1 cellular context compared by ENCODE assay signal in the genomic region with DNA sequence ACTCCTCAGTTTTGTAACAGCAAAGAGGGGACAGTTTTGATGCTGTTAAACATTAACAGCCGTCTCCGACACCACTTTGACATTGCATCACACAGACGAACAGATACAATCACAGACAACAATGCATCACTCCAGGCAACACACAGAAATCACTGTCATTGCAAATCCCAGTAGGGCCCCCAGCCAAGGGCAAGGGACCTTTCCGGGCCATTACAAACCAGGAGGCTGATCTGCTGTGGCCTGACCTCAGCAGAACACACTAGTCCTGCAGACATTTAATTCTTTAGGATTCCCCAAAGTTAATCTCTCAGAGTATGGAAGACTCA.
TF ChIP-seq lines count a peak whose summit lies in the region.

No MANE protein-coding gene starts in this region.

TF ChIP-seq in HepG2, 621 proteins besides CTCF, POLR2A, EP300 and RAD21 (continued from another document and continues in another):
- TF ChIP-seq, protein P1, sequence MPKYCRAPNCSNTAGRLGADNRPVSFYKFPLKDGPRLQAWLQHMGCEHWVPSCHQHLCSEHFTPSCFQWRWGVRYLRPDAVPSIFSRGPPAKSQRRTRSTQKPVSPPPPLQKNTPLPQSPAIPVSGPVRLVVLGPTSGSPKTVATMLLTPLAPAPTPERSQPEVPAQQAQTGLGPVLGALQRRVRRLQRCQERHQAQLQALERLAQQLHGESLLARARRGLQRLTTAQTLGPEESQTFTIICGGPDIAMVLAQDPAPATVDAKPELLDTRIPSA (CRISPR knock-in tag; IDR thresholded peaks at IDR 0.05; ENCODE audit: borderline replicate concordance), result no peak
- no peak for TF ChIP-seq KLF6 (CRISPR knock-in tag; IDR thresholded peaks at IDR 0.05)
- no peak for TF ChIP-seq ZNF251 (CRISPR knock-in tag; IDR thresholded peaks at IDR 0.05)
- TF ChIP-seq MTF1 (CRISPR knock-in tag; IDR thresholded peaks at IDR 0.05), result no peak
- TF ChIP-seq ZNF644 (CRISPR knock-in tag; IDR thresholded peaks at IDR 0.05; ENCODE audit: low read depth), result peak; percentile 72; the same call in 1 of the 2 replicates
- no peak for TF ChIP-seq SIX1 (CRISPR knock-in tag; IDR thresholded peaks at IDR 0.05; ENCODE audit: borderline replicate concordance)
- TF ChIP-seq ZNF333 (CRISPR knock-in tag; IDR thresholded peaks at IDR 0.05; ENCODE audit: borderline replicate concordance), result no peak
- TF ChIP-seq MED13 (CRISPR knock-in tag; IDR thresholded peaks at IDR 0.05), result no peak
- TF ChIP-seq ZNF710 (CRISPR knock-in tag; IDR thresholded peaks at IDR 0.05; ENCODE audit: borderline replicate concordance), result no peak
- TF ChIP-seq KLF16 (CRISPR knock-in tag; IDR thresholded peaks at IDR 0.05), result 0 out of 4 replicates have a peak, but pooled peaks of 1 of the 2 experiments have one; percentile 30
- TF ChIP-seq ZNF441 (CRISPR knock-in tag; IDR thresholded peaks at IDR 0.05; ENCODE audit: borderline replicate concordance), result no peak
- TF ChIP-seq PAXIP1 (CRISPR knock-in tag; conservative IDR thresholded peaks at IDR 0.05), result 0 out of 2 replicates have a peak, but pooled peaks have one; percentile 23
- no peak for TF ChIP-seq SP4 (CRISPR knock-in tag; IDR thresholded peaks at IDR 0.05)
- peak; percentile 88 for TF ChIP-seq HMG20B (CRISPR knock-in tag; conservative IDR thresholded peaks at IDR 0.05)
- TF ChIP-seq CREBL2 (CRISPR knock-in tag; IDR thresholded peaks at IDR 0.05; ENCODE audit: borderline replicate concordance), result no peak
- TF ChIP-seq, protein P2, sequence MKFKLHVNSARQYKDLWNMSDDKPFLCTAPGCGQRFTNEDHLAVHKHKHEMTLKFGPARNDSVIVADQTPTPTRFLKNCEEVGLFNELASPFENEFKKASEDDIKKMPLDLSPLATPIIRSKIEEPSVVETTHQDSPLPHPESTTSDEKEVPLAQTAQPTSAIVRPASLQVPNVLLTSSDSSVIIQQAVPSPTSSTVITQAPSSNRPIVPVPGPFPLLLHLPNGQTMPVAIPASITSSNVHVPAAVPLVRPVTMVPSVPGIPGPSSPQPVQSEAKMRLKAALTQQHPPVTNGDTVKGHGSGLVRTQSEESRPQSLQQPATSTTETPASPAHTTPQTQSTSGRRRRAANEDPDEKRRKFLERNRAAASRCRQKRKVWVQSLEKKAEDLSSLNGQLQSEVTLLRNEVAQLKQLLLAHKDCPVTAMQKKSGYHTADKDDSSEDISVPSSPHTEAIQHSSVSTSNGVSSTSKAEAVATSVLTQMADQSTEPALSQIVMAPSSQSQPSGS (CRISPR knock-in tag; IDR thresholded peaks at IDR 0.05), result peak; percentile 44; the same call in 1 of the 2 replicates
- no peak for TF ChIP-seq NFE2 (CRISPR knock-in tag; IDR thresholded peaks at IDR 0.05)
- no peak for TF ChIP-seq ZNF773 (CRISPR knock-in tag; IDR thresholded peaks at IDR 0.05; ENCODE audit: borderline replicate concordance)
- TF ChIP-seq BCL6 (CRISPR knock-in tag; IDR thresholded peaks at IDR 0.05), result peak; percentile 39; the same call in 1 of the 2 replicates
- peak; percentile 52; the same call in 1 of the 2 replicates for TF ChIP-seq FOXK1 (CRISPR knock-in tag; IDR thresholded peaks at IDR 0.05; ENCODE audit: borderline replicate concordance, low read depth)
- TF ChIP-seq, protein P3, sequence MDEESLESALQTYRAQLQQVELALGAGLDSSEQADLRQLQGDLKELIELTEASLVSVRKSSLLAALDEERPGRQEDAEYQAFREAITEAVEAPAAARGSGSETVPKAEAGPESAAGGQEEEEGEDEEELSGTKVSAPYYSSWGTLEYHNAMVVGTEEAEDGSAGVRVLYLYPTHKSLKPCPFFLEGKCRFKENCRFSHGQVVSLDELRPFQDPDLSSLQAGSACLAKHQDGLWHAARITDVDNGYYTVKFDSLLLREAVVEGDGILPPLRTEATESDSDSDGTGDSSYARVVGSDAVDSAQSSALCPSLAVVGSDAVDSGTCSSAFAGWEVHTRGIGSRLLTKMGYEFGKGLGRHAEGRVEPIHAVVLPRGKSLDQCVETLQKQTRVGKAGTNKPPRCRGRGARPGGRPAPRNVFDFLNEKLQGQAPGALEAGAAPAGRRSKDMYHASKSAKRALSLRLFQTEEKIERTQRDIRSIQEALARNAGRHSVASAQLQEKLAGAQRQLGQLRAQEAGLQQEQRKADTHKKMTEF (CRISPR knock-in tag; IDR thresholded peaks at IDR 0.05), result no peak
- no peak for TF ChIP-seq RARG (CRISPR knock-in tag; IDR thresholded peaks at IDR 0.05; ENCODE audit: low read depth)
- TF ChIP-seq BCL3 (CRISPR knock-in tag; IDR thresholded peaks at IDR 0.05), result no peak
- TF ChIP-seq SOX6 (IDR thresholded peaks at IDR 0.05), result no peak
- TF ChIP-seq SOX6 (CRISPR knock-in tag; IDR thresholded peaks at IDR 0.05), result peak; percentile 96
- TF ChIP-seq, protein P4, sequence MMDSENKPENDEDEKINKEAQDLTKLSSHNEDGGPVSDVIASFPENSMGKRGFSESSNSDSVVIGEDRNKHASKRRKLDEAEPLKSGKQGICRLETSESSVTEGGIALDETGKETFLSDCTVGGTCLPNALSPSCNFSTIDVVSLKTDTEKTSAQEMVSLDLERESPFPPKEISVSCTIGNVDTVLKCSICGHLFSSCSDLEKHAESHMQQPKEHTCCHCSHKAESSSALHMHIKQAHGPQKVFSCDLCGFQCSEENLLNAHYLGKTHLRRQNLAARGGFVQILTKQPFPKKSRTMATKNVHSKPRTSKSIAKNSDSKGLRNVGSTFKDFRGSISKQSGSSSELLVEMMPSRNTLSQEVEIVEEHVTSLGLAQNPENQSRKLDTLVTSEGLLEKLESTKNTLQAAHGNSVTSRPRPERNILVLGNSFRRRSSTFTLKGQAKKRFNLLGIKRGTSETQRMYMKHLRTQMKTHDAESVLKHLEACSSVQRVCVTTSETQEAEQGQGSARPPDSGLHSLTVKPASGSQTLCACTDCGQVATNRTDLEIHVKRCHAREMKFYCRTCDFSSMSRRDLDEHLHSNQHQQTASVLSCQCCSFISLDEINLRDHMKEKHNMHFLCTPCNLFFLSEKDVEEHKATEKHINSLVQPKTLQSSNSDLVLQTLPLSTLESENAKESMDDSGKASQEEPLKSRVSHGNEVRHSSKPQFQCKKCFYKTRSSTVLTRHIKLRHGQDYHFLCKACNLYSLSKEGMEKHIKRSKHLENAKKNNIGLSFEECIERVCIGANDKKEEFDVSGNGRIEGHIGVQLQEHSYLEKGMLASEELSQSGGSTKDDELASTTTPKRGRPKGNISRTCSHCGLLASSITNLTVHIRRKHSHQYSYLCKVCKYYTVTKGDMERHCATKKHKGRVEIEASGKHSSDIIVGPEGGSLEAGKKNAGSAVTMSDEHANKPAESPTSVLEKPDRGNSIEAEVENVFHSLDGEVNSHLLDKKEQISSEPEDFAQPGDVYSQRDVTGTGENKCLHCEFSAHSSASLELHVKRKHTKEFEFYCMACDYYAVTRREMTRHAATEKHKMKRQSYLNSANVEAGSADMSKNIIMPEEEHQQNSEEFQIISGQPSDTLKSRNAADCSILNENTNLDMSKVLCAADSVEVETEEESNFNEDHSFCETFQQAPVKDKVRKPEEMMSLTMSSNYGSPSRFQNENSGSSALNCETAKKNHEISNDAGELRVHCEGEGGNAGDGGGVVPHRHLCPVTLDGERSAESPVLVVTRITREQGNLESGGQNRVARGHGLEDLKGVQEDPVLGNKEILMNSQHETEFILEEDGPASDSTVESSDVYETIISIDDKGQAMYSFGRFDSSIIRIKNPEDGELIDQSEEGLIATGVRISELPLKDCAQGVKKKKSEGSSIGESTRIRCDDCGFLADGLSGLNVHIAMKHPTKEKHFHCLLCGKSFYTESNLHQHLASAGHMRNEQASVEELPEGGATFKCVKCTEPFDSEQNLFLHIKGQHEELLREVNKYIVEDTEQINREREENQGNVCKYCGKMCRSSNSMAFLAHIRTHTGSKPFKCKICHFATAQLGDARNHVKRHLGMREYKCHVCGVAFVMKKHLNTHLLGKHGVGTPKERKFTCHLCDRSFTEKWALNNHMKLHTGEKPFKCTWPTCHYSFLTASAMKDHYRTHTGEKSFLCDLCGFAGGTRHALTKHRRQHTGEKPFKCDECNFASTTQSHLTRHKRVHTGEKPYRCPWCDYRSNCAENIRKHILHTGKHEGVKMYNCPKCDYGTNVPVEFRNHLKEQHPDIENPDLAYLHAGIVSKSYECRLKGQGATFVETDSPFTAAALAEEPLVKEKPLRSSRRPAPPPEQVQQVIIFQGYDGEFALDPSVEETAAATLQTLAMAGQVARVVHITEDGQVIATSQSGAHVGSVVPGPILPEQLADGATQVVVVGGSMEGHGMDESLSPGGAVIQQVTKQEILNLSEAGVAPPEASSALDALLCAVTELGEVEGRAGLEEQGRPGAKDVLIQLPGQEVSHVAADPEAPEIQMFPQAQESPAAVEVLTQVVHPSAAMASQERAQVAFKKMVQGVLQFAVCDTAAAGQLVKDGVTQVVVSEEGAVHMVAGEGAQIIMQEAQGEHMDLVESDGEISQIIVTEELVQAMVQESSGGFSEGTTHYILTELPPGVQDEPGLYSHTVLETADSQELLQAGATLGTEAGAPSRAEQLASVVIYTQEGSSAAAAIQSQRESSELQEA (CRISPR knock-in tag; IDR thresholded peaks at IDR 0.05; ENCODE audit: not compliant biosample characterization), result no peak
- TF ChIP-seq, protein P5, sequence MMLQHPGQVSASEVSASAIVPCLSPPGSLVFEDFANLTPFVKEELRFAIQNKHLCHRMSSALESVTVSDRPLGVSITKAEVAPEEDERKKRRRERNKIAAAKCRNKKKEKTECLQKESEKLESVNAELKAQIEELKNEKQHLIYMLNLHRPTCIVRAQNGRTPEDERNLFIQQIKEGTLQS (CRISPR knock-in tag; IDR thresholded peaks at IDR 0.05), result no peak
- peak; percentile 49; the same call in 1 of the 2 replicates for TF ChIP-seq PHF21A (CRISPR knock-in tag; IDR thresholded peaks at IDR 0.05)
- TF ChIP-seq, protein P6, sequence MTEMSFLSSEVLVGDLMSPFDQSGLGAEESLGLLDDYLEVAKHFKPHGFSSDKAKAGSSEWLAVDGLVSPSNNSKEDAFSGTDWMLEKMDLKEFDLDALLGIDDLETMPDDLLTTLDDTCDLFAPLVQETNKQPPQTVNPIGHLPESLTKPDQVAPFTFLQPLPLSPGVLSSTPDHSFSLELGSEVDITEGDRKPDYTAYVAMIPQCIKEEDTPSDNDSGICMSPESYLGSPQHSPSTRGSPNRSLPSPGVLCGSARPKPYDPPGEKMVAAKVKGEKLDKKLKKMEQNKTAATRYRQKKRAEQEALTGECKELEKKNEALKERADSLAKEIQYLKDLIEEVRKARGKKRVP (CRISPR knock-in tag; IDR thresholded peaks at IDR 0.05), result peak in 1 of 2 experiments; percentile 92; a peak in 2 of 4 replicates
- TF ChIP-seq, protein P7, sequence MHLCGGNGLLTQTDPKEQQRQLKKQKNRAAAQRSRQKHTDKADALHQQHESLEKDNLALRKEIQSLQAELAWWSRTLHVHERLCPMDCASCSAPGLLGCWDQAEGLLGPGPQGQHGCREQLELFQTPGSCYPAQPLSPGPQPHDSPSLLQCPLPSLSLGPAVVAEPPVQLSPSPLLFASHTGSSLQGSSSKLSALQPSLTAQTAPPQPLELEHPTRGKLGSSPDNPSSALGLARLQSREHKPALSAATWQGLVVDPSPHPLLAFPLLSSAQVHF (CRISPR knock-in tag; IDR thresholded peaks at IDR 0.05), result no peak
- 0 out of 2 replicates have a peak, but pooled peaks have one; percentile 28 for TF ChIP-seq ERF (CRISPR knock-in tag; IDR thresholded peaks at IDR 0.05)
- peak; percentile 93 for TF ChIP-seq SOX5 (CRISPR knock-in tag; IDR thresholded peaks at IDR 0.05; ENCODE audit: borderline replicate concordance)
- TF ChIP-seq SIN3B (IDR thresholded peaks at IDR 0.05; ENCODE audit: low read length), result no peak
